28 cellular contexts compared by ENCODE assay signal in genomic region chr1:78375996-78376395, GRCh38.
DNase-seq lines count a peak whose midpoint lies in the region; ATAC-seq and TF ChIP-seq lines count a peak whose summit lies in the region.
"Had no signal": no experiment of that assay in that cellular context is flagged by ENCODE, and none has a peak within 500 bp of the region (broad histone marks: within the 10 kb centered on the region; RNA-seq: fewer than 3 reads in every experiment).

No MANE protein-coding gene starts in this region.

- H3K4me1 Mint-ChIP-seq in Caco-2 (ENCODE audit: low read depth, unreplicated experiment) = no peaks in the 10 kb centered on the region
- H3K4me1 Mint-ChIP-seq: CD4-positive, alpha-beta memory T cell; natural killer cell had no signal

- H3K4me1 ChIP-seq in stomach (no peaks in the 10 kb centered on the region), Caco-2 (no peaks in the 10 kb centered on the region)
- H3K4me1 ChIP-seq: colonic mucosa, SJCRH30, spleen had no signal

- WGBS in stomach, 5 donors = 69 to 89% (median 76%) methylated on average over 3 of the region's 3 CpGs

- H3K9me3 ChIP-seq in stomach (no peaks in the 10 kb centered on the region), Caco-2 (no peaks in the 10 kb centered on the region)
- H3K9me3 ChIP-seq: colonic mucosa, SJCRH30, spleen had no signal

- H3K4me3 Mint-ChIP-seq in Caco-2 (ENCODE audit: unreplicated experiment) = no peak overlapping the region
- H3K4me3 Mint-ChIP-seq: activated CD8-positive, alpha-beta T cell treated with anti-CD3 and anti-CD28 coated beads, Interleukin-2, amount 10 ng/mL, durations not matched to agents 7 days and 5 days; activated T-cell treated with anti-CD3 and anti-CD28 coated beads, Interleukin-2, amount 50 U/mL, for 24 hours; CD4-positive, alpha-beta memory T cell; natural killer cell; T-helper 2 cell treated with Interferon-gamma antibody and Interleukin-4, amounts not matched to agents 5 μg/mL and 100 μg/mL, for 36 hours had no signal

- peak; percentile 10 for DNase-seq in BJ (ENCODE audit: low read depth)
- peak; percentile 46 for DNase-seq in LHCN-M2 (ENCODE audit: low read depth)
- peak; percentile 81 for DNase-seq in astrocyte of the spinal cord (ENCODE audit: low read depth, low spot score)
- peak; percentile 6 for DNase-seq in myocyte (ENCODE audit: low read depth)
- no peak for DNase-seq in stomach
- DNase-seq in T-helper 1 cell = no peak
- DNase-seq in Caco-2 = no peak
- DNase-seq: activated CD4-positive, CD25-positive, alpha-beta regulatory T cell; activated CD8-positive, alpha-beta T cell treated with anti-CD3 and anti-CD28 coated beads, Interleukin-2, amount 10 ng/mL, durations not matched to agents 7 days and 5 days; activated naive CD4-positive, alpha-beta T cell treated with Interleukin-2 at 50 U/mL for 16 hours; activated T-cell treated with anti-CD3 and anti-CD28 coated beads, Interleukin-2, amount 50 U/mL, for 24 hours; aorta; CD4-positive, alpha-beta memory T cell; colonic mucosa; GOT3; Kasumi-1; kidney glomerular epithelial cell; mesendoderm; natural killer cell; NCI-H2227 treated with DMSO at 0.1 percent for 48 hours; PC-3; posterior cingulate gyrus; SJCRH30; spleen; stimulated activated CD8-positive, alpha-beta memory T cell treated with anti-CD3 and anti-CD28 coated beads, Interleukin-4, amount 100 ng/mL, for 48 hours; substantia nigra had no signal

- no peaks in the 10 kb centered on the region for H3K36me3 Mint-ChIP-seq in Caco-2 (ENCODE audit: insufficient read depth, unreplicated experiment)
- H3K36me3 Mint-ChIP-seq: CD4-positive, alpha-beta memory T cell; natural killer cell had no signal

- H3K27me3 ChIP-seq in BJ (ENCODE audit: control insufficient read depth, insufficient read depth, low read length) (no peaks in the 10 kb centered on the region), stomach (no peaks in the 10 kb centered on the region), Caco-2 (replicated peaks; ENCODE audit: control insufficient read depth, insufficient read depth, low read length) (no peaks in the 10 kb centered on the region)
- H3K27me3 ChIP-seq: colonic mucosa, SJCRH30, spleen had no signal

- H3K9me3 Mint-ChIP-seq in Caco-2 (ENCODE audit: unreplicated experiment) = no peaks in the 10 kb centered on the region
- H3K9me3 Mint-ChIP-seq: activated T-cell treated with anti-CD3 and anti-CD28 coated beads, Interleukin-2, amount 50 U/mL, for 24 hours; CD4-positive, alpha-beta memory T cell; T-helper 2 cell treated with Interferon-gamma antibody and Interleukin-4, amounts not matched to agents 5 μg/mL and 100 μg/mL, for 36 hours had no signal

- CTCF ChIA-PET in BJ (lab: Yijun Ruan, JAX) (interaction anchor here (1.0 to 1.1 kb wide), 2 partner anchors 32 to 90 kb away, joined by 3 to 4 read pairs; no protein-coding TSS in a partner anchor), Caco-2 (lab: Charles Lee) (no interaction called here)

- ATAC-seq in HG02938 (IDR thresholded peaks at IDR 0.05; ENCODE audit: unreplicated experiment) = no peak
- ATAC-seq: activated CD8-positive, alpha-beta T cell treated with anti-CD3 and anti-CD28 coated beads, Interleukin-2, amount 10 ng/mL, durations not matched to agents 7 days and 5 days; natural killer cell; PC-3 had no signal

- no peak for TF ChIP-seq CTCF in BJ (IDR thresholded peaks at IDR 0.05; ENCODE audit: insufficient read depth, low read depth, low read length)
- TF ChIP-seq CTCF in astrocyte of the spinal cord (IDR thresholded peaks at IDR 0.05; ENCODE audit: low read depth, low read length) = no peak
- TF ChIP-seq CTCF in stomach (IDR thresholded peaks at IDR 0.05) = no peak
- TF ChIP-seq CTCF in Caco-2 (IDR thresholded peaks at IDR 0.05; ENCODE audit: insufficient read depth in 1 of 2, low read depth in 1 of 2, low read length in 1 of 2, severe bottlenecking in 1 of 2, unreplicated experiment in 1 of 2) = no peak

- no TSS peak for BruUV-seq in Caco-2 (replicated peaks; lab: Mats Ljungman, UMichigan)

- in situ Hi-C loops in astrocyte of the spinal cord (cut with HindIII; ENCODE audit: low sequenced_read_pairs) = no loop called here

- TF ChIP-seq EP300 in stomach (IDR thresholded peaks at IDR 0.05) = no peak

- no peaks in the 10 kb centered on the region for H3K36me3 ChIP-seq in BJ (ENCODE audit: control insufficient read depth, insufficient read depth, low read length)
- no peaks in the 10 kb centered on the region for H3K36me3 ChIP-seq in stomach
- no peaks in the 10 kb centered on the region for H3K36me3 ChIP-seq in Caco-2 (ENCODE audit: control insufficient read depth, insufficient read depth, low read length)
- H3K36me3 ChIP-seq: colonic mucosa, SJCRH30, spleen had no signal

- POLR2A ChIA-PET in BJ (lab: Charles Lee) = no interaction called here
- POLR2A ChIA-PET in Caco-2 (lab: Charles Lee) = no interaction called here

- no peak for TF ChIP-seq POLR2A in stomach (IDR thresholded peaks at IDR 0.05)

- H3K27ac ChIP-seq in stomach = no peak overlapping the region
- H3K27ac ChIP-seq: colonic mucosa, SJCRH30, spleen had no signal

- H3K4me3 ChIP-seq in BJ (ENCODE audit: low read depth, low read length) (no peak overlapping the region), astrocyte of the spinal cord (ENCODE audit: low read depth, low read length) (no peak overlapping the region), stomach (no peak overlapping the region), Caco-2 (ENCODE audit: low read depth, low read length) (no peak overlapping the region)
- H3K4me3 ChIP-seq: colonic mucosa, SJCRH30, spleen had no signal

- H3K27me3 Mint-ChIP-seq in Caco-2 (ENCODE audit: insufficient read depth, unreplicated experiment) = no peaks in the 10 kb centered on the region
- H3K27me3 Mint-ChIP-seq: activated T-cell treated with anti-CD3 and anti-CD28 coated beads, Interleukin-2, amount 50 U/mL, for 24 hours; CD4-positive, alpha-beta memory T cell had no signal

- intact Hi-C loops in stomach (cut with DNase I; ENCODE audit: low total_unique reads) = no loop called here
- intact Hi-C loops in Caco-2 (cut with micrococcal nuclease; ENCODE audit: unreplicated experiment) = no loop called here

- no peak overlapping the region for H3K27ac Mint-ChIP-seq in Caco-2 (ENCODE audit: unreplicated experiment)
- H3K27ac Mint-ChIP-seq: activated CD8-positive, alpha-beta T cell treated with anti-CD3 and anti-CD28 coated beads, Interleukin-2, amount 10 ng/mL, durations not matched to agents 7 days and 5 days; activated T-cell treated with anti-CD3 and anti-CD28 coated beads, Interleukin-2, amount 50 U/mL, for 24 hours; CD4-positive, alpha-beta memory T cell; natural killer cell; T-helper 2 cell treated with Interferon-gamma antibody and Interleukin-4, amounts not matched to agents 5 μg/mL and 100 μg/mL, for 36 hours had no signal

Comparison
In these comparisons a context has a peak if more than half of its experiments do, and no peak if none do; other contexts are left out.
1. DNase-seq: peak in BJ (single experiment), LHCN-M2 (single experiment), astrocyte of the spinal cord (single experiment) and myocyte (single experiment); none in stomach (single experiment), T-helper 1 cell (0 of 5) and Caco-2 (0 of 2).